In genomic region chrX:47156611-47157520, GRCh38 we compare ENCODE assay signal across 1 cellular context.
A peak's percentile ranks its signal among the peaks of the same experiment; 100 is the strongest.
TF ChIP-seq lines count a peak whose summit lies in the region.

No MANE protein-coding gene starts in this region.

TF ChIP-seq in K562, 482 proteins besides CTCF, POLR2A, EP300 and RAD21:
- TF ChIP-seq SMARCE1 (IDR thresholded peaks at IDR 0.05) (no peak), ZBTB1 (CRISPR knock-in tag; IDR thresholded peaks at IDR 0.05; ENCODE audit: borderline replicate concordance, low read depth) (no peak), PHTF2 (CRISPR knock-in tag; IDR thresholded peaks at IDR 0.05) (no peak), RBFOX2 (IDR thresholded peaks at IDR 0.05; ENCODE audit: low read depth, low read length) (0 out of 2 replicates have a peak, but pooled peaks have one; percentile 11)
